In genomic region chr2:167932123-167932693, GRCh38 we compare ENCODE assay signal across 8 cellular contexts.
"Had no signal": no experiment of that assay in that cellular context is flagged by ENCODE, and none has a peak within 500 bp of the region (broad histone marks: within the 10 kb centered on the region; RNA-seq: fewer than 3 reads in every experiment).

No MANE protein-coding gene starts in this region.

- FAIRE-seq: G401.6, GM12878, GM12891, GM12892, GM18507, GM19239 had no signal

- H3K4me3 ChIP-seq: GM12878 had no signal

- DNase-seq: GDM1, GF-D8 had no signal

- ATAC-seq: GM12878 had no signal
